In the genomic region with DNA sequence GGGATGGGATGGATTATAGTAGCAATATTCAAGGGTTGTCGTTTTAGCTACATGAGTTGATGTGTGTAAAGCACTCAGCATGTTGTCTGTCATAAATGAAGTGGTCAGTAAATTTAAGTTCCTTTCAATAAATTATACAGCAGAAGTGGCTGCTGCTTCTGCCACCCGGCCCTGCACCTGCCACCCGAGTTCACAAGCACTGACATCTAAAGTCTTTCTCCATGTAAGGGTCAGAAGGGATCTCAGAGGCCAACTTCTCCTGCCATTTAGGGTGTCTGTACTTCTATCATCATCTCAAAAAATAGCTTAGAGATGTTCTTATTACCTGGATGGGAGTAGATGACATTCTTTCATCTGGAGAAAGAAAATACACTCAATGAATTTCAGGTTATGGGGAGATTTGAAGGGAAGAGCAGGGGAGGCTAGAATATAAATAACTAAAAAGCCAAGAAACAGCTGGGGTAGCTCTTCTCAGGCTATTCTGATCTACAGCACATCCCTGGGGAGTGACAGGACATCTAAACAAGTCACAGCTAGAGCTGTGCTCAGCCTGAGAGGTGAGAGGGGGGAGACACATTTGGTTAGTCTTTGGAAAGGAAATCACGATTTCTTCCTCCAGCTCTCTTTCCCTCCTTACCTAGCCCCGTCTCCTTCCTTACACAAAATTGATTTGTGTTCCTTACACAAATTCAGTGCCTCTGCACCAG, we compare ENCODE assay signal across 1 cellular context.
TF ChIP-seq lines count a peak whose summit lies in the region.

No MANE protein-coding gene starts in this region.

TF ChIP-seq in H1, 55 proteins besides CTCF, POLR2A, EP300 and RAD21:
- no peak for TF ChIP-seq CHD1 (IDR thresholded peaks at IDR 0.05; ENCODE audit: low read depth, low read length)
- TF ChIP-seq E2F6 (IDR thresholded peaks at IDR 0.05), result no peak
- TF ChIP-seq BCL11A (IDR thresholded peaks at IDR 0.05; ENCODE audit: low read depth in 2 of 2, low read length in 2 of 2), result no peak
- no peak for TF ChIP-seq EZH2 (IDR thresholded peaks at IDR 0.05; ENCODE audit: low read depth, low read length, severe bottlenecking)
- TF ChIP-seq KDM5A (IDR thresholded peaks at IDR 0.05; ENCODE audit: low read length), result no peak
- TF ChIP-seq, protein P1, sequence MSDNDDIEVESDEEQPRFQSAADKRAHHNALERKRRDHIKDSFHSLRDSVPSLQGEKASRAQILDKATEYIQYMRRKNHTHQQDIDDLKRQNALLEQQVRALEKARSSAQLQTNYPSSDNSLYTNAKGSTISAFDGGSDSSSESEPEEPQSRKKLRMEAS (IDR thresholded peaks at IDR 0.05), result no peak
- TF ChIP-seq PHF8 (conservative IDR thresholded peaks at IDR 0.05; ENCODE audit: low read depth, low read length), result no peak
- TF ChIP-seq TAF1 (IDR thresholded peaks at IDR 0.05; ENCODE audit: low read depth, low read length), result no peak
- TF ChIP-seq FOSL1 (IDR thresholded peaks at IDR 0.05; ENCODE audit: insufficient read depth, low read depth, low read length), result no peak
- TF ChIP-seq JUND (IDR thresholded peaks at IDR 0.05; ENCODE audit: low read length), result no peak
- no peak for TF ChIP-seq TAF7 (optimal IDR thresholded peaks at IDR 0.05; ENCODE audit: borderline replicate concordance, low read depth, low read length)
